Comparison of ENCODE assay signal across 16 cellular contexts in the genomic region with DNA sequence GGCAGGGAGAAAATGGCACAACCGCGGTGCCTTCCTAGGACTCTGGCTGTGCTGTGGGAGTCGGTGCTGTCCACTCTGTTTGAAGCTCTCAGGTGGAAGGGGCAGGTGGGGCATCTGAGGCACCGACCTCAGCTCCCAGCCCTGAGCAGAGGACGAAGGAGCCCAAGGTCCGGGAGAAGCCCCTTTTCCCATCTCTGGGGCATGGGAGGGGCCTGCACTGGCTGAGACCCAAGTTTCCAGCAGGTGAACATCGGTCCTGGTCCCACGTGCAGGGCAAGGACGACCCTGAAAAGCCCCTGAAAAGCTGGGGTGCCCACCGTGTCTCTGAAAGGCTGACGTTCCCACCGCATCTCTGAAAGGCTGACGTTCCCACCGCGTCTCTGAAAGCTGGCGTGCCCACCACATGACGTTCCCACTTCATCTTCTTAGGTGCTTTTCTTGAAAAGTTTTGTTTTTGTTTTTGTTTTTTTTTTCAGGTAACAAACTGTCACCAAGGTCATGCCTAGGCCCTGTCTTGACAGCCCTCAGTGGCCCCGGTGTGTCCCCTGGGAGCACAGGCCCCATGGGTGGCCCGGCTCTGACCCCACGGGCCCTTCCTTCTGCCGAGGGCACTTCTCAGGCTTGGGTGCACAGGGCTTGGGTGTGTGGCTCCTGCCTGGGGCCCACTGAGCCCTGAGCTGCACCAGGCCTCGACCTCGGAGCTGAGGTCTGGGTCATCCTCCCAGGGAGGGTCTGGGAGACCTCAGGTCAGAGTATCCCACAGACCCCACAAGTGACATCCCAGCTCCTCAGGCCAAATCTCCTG. TPM values are rescaled to one million over a fixed set of nuclear protein-coding genes. Genes with fewer than 3 reads are reported as not detected.
DNase-seq lines count a peak whose midpoint lies in the region; ATAC-seq lines count a peak whose summit lies in the region.
"Had no signal": no experiment of that assay in that cellular context is flagged by ENCODE, and none has a peak within 500 bp of the region (broad histone marks: within the 10 kb centered on the region; RNA-seq: fewer than 3 reads in every experiment).

No MANE protein-coding gene starts in this region.

- H3K27me3 Mint-ChIP-seq in activated T-cell treated with anti-CD3 and anti-CD28 coated beads, Interleukin-2, amount 50 U/mL, for 24 hours = peaks cover 4% of the 10 kb centered on the region
- H3K27me3 Mint-ChIP-seq in stimulated activated naive B cell treated with anti-CD40 and anti-IgM and Interleukin-4, amounts not matched to agents 10 μg/mL and 1 μg/mL and 100 μg/mL, for 72 hours = peaks cover 44 to 71% of the 10 kb centered on the region in 2 donors

- H3K27ac Mint-ChIP-seq in activated T-cell treated with anti-CD3 and anti-CD28 coated beads, Interleukin-2, amount 50 U/mL, for 24 hours = no peak overlapping the region
- peak overlapping the region; percentile 47 for H3K27ac Mint-ChIP-seq in stimulated activated naive B cell treated with anti-CD40 and anti-IgM and Interleukin-4, amounts not matched to agents 10 μg/mL and 1 μg/mL and 100 μg/mL, for 72 hours

- no peak overlapping the region for H3K4me3 Mint-ChIP-seq in activated T-cell treated with anti-CD3 and anti-CD28 coated beads, Interleukin-2, amount 50 U/mL, for 24 hours
- H3K4me3 Mint-ChIP-seq in stimulated activated naive B cell treated with anti-CD40 and anti-IgM and Interleukin-4, amounts not matched to agents 10 μg/mL and 1 μg/mL and 100 μg/mL, for 72 hours = no peak overlapping the region

- H3K9me3 Mint-ChIP-seq in activated T-cell treated with anti-CD3 and anti-CD28 coated beads, Interleukin-2, amount 50 U/mL, for 24 hours = no peaks in the 10 kb centered on the region
- peaks cover 0 to 2% of the 10 kb centered on the region in 2 donors for H3K9me3 Mint-ChIP-seq in stimulated activated naive B cell treated with anti-CD40 and anti-IgM and Interleukin-4, amounts not matched to agents 10 μg/mL and 1 μg/mL and 100 μg/mL, for 72 hours

- intact Hi-C loops in left colon (cut with DNase I, micrococcal nuclease) = no loop called here

- no peaks in the 10 kb centered on the region for H3K36me3 Mint-ChIP-seq in activated T-cell treated with anti-CD3 and anti-CD28 coated beads, Interleukin-2, amount 50 U/mL, for 24 hours (ENCODE audit: low read depth)
- H3K36me3 Mint-ChIP-seq in stimulated activated naive B cell treated with anti-CD40 and anti-IgM and Interleukin-4, amounts not matched to agents 10 μg/mL and 1 μg/mL and 100 μg/mL, for 72 hours = no peaks in the 10 kb centered on the region

- DNase-seq in activated T-cell treated with anti-CD3 and anti-CD28 coated beads, Interleukin-2, amount 50 U/mL, for 24 hours = peak; percentile 26
- no peak for DNase-seq in activated T-cell treated with anti-CD3 and anti-CD28 coated beads, Interleukin-2, amount 50 U/mL, for 48 hours
- peak; percentile 9 for DNase-seq in activated naive CD4-positive, alpha-beta T cell treated with anti-CD3 and anti-CD28 coated beads, Interleukin-2, amount 50 U/mL, for 16 hours
- DNase-seq in left colon (peak; percentile 5 to 19), NCI-H2196 treated with DMSO at 0.1 percent for 48 hours (lab: John Stamatoyannopoulos, UW; ENCODE audit: unreplicated experiment) (no peak), NCI-H82 treated with DMSO at 0.1 percent for 48 hours (lab: John Stamatoyannopoulos, UW; ENCODE audit: unreplicated experiment) (no peak)
- DNase-seq in stimulated activated naive B cell treated with anti-CD40 and anti-IgM and Interleukin-4, amounts not matched to agents 10 μg/mL and 1 μg/mL and 100 μg/mL, for 72 hours = no peak
- DNase-seq in effector CD8-positive, alpha-beta T cell (lab: John Stamatoyannopoulos, UW) = no peak
- DNase-seq: activated CD4-positive, alpha-beta T cell treated with anti-CD3 and anti-CD28 coated beads, Interleukin-2, amount 50 U/mL, for 48 hours; caudate nucleus; DMS153; GDM1; NCI-H1417 treated with DMSO at 0.1 percent for 48 hours; NCI-H524 treated with DMSO at 0.1 percent for 48 hours; SIG-M5 had no signal

- peaks cover 14% of the 10 kb centered on the region for H3K4me1 Mint-ChIP-seq in activated T-cell treated with anti-CD3 and anti-CD28 coated beads, Interleukin-2, amount 50 U/mL, for 24 hours (ENCODE audit: low read depth)
- peaks cover 26 to 57% of the 10 kb centered on the region in 2 donors for H3K4me1 Mint-ChIP-seq in stimulated activated naive B cell treated with anti-CD40 and anti-IgM and Interleukin-4, amounts not matched to agents 10 μg/mL and 1 μg/mL and 100 μg/mL, for 72 hours

- ATAC-seq in left colon = no peak
- no peak for ATAC-seq in stimulated activated naive B cell treated with anti-CD40 and anti-IgM and Interleukin-4, amounts not matched to agents 10 μg/mL and 1 μg/mL and 100 μg/mL, for 72 hours (replicated peaks)
- ATAC-seq: gastroesophageal sphincter had no signal

RNA-seq across cellular contexts. Expression of a gene that starts 17.8 kb away (rescaled TPM):
- 100 to 1,000 TPM in 1 of 2 donors, 10 to 100 TPM in 1; 78.1 to 170 TPM for total RNA-seq in left colon

Comparison
In these comparisons a context has a peak if more than half of its experiments do, and no peak if none do; other contexts are left out.
1. DNase-seq: peak in activated T-cell treated with anti-CD3 and anti-CD28 coated beads, Interleukin-2, amount 50 U/mL, for 24 hours (single experiment), activated naive CD4-positive, alpha-beta T cell treated with anti-CD3 and anti-CD28 coated beads, Interleukin-2, amount 50 U/mL, for 16 hours (single experiment) and left colon (2 of 2); none in activated T-cell treated with anti-CD3 and anti-CD28 coated beads, Interleukin-2, amount 50 U/mL, for 48 hours (0 of 2), stimulated activated naive B cell treated with anti-CD40 and anti-IgM and Interleukin-4, amounts not matched to agents 10 μg/mL and 1 μg/mL and 100 μg/mL, for 72 hours (single experiment), effector CD8-positive, alpha-beta T cell (single experiment), NCI-H2196 treated with DMSO at 0.1 percent for 48 hours (single experiment) and NCI-H82 treated with DMSO at 0.1 percent for 48 hours (single experiment).